In the genomic region with DNA sequence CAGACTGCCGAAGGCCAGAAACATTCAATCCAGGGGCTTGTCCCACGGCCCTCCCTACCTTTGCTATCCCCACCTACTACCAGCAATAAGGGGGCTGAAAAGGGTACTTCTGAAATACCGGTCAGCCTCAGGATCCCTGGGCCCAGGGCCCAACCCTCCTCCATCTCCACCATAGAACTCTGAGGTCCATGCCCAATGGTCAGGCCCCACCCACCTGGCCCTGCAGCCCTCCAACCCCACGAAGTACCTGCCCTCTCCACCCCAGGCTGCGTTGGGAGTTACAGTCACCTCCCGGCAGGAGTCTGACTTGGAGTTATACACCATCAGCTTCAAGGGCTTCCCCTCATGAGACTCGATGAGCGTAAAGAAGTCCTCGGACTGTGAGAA, we compare ENCODE assay signal across 15 cellular contexts. TPM values are rescaled to one million over a fixed set of nuclear protein-coding genes. Genes with fewer than 3 reads are reported as not detected.
"Had no signal": no experiment of that assay in that cellular context is flagged by ENCODE, and none has a peak within 500 bp of the region (broad histone marks: within the 10 kb centered on the region; RNA-seq: fewer than 3 reads in every experiment).

No MANE protein-coding gene starts in this region.

- H3K4me3 ChIP-seq: SJSA1, SK-N-MC had no signal

- H3K4me2 ChIP-seq: KMS-11 had no signal

- H3K9me3 ChIP-seq: SJSA1 had no signal

- DNase-seq: NCI-H1436, NCI-H187, NCI-H2081 treated with DMSO at 0.1 percent for 48 hours, NCI-H2171, NCI-H510A, NCI-H524 treated with DMSO at 0.1 percent for 48 hours, NCI-H774, Right ventricle myocardium superior, SIG-M5 had no signal

- H3K27ac ChIP-seq: KMS-11, SJSA1, SK-N-MC had no signal

- H3K27me3 ChIP-seq: SJSA1 had no signal

- H3K9ac ChIP-seq: KMS-11 had no signal

- FAIRE-seq: RCC 7860 had no signal

- H3K4me1 ChIP-seq: SJSA1 had no signal

RNA-seq across cellular contexts. Expression of gene SCN11A, which starts 48.7 kb away (rescaled TPM):
- total RNA-seq: HT-29, M059J, SJSA1 had no signal
